18 cellular contexts compared by ENCODE assay signal in the genomic region with DNA sequence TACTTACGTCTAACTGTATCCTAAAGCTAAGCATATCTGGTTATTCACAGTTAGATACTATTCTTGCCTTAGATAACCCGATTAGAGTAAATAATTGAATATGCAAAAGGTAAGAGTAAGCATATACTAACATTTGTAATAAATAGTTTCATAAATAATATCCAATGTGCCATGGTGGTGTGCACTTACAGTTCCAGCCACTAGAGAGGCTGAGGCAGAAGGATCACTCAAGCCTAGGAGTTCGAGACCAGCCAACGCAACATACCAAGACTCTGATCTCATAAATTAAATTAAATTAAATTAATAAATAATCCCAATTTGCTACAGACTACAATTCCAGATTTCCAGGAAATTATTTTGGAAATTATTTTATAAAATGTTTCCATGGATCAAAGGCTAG.
"Had no signal": no experiment of that assay in that cellular context is flagged by ENCODE, and none has a peak within 500 bp of the region (broad histone marks: within the 10 kb centered on the region; RNA-seq: fewer than 3 reads in every experiment).

No MANE protein-coding gene starts in this region.

- H3K4me3 ChIP-seq: ascending aorta, coronary artery, esophagus muscularis mucosa, heart right ventricle, prostate gland, tibial artery had no signal

- H3K27ac Mint-ChIP-seq: activated CD8-positive, alpha-beta memory T cell treated with anti-CD3 and anti-CD28 coated beads, Interleukin-2, amount 10 ng/mL, durations not matched to agents 7 days and 5 days had no signal

- H3K36me3 ChIP-seq: prostate gland had no signal

- H3K9me3 ChIP-seq: ascending aorta, esophagus muscularis mucosa, heart right ventricle, prostate gland, tibial artery had no signal

- H3K9me3 Mint-ChIP-seq: activated naive CD4-positive, alpha-beta T cell treated with anti-CD3 and anti-CD28 coated beads, Interleukin-2, amount 50 U/mL, for 24 hours; central memory CD8-positive, alpha-beta T cell had no signal

- H3K27me3 ChIP-seq: ascending aorta, esophagus muscularis mucosa, heart right ventricle, tibial artery had no signal

- H3K27me3 Mint-ChIP-seq: activated CD8-positive, alpha-beta memory T cell treated with anti-CD3 and anti-CD28 coated beads, Interleukin-2, amount 10 ng/mL, durations not matched to agents 7 days and 5 days; activated naive CD4-positive, alpha-beta T cell treated with anti-CD3 and anti-CD28 coated beads, Interleukin-2, amount 50 U/mL, for 24 hours; central memory CD8-positive, alpha-beta T cell had no signal

- H3K27ac ChIP-seq: ascending aorta, coronary artery, esophagus muscularis mucosa, heart right ventricle, prostate gland, tibial artery had no signal

- DNase-seq: activated CD4-positive, alpha-beta T cell treated with anti-CD3 and anti-CD28 coated beads for 1 hour; activated CD8-positive, alpha-beta memory T cell treated with anti-CD3 and anti-CD28 coated beads, Interleukin-2, amount 10 ng/mL, durations not matched to agents 7 days and 5 days; activated effector memory CD4-positive, alpha-beta T cell treated with anti-CD3 and anti-CD28 coated beads, Interleukin-2, amount 50 U/mL, for 16 hours; effector CD4-positive, alpha-beta T cell; heart right ventricle; left ventricle myocardium superior; right cardiac atrium; stimulated activated naive CD8-positive, alpha-beta T cell treated with anti-CD3 and anti-CD28 coated beads, Interleukin-15, Interleukin-2, amounts not matched to agents 100 U/mL and 50 U/mL, for 24 hours; substantia nigra; T1000; tibial artery had no signal

- H3K4me3 Mint-ChIP-seq: activated CD8-positive, alpha-beta memory T cell treated with anti-CD3 and anti-CD28 coated beads, Interleukin-2, amount 10 ng/mL, durations not matched to agents 7 days and 5 days; central memory CD8-positive, alpha-beta T cell had no signal

- FAIRE-seq: endothelial cell of umbilical vein had no signal

- ATAC-seq: activated CD8-positive, alpha-beta memory T cell treated with anti-CD3 and anti-CD28 coated beads, Interleukin-2, amount 10 ng/mL, durations not matched to agents 7 days and 5 days; heart right ventricle; left ventricle myocardium superior; right cardiac atrium; stimulated activated naive CD8-positive, alpha-beta T cell treated with anti-CD3 and anti-CD28 coated beads, Interleukin-15, Interleukin-2, amounts not matched to agents 100 U/mL and 50 U/mL, for 24 hours had no signal
